29 cellular contexts compared by ENCODE assay signal in the genomic region with DNA sequence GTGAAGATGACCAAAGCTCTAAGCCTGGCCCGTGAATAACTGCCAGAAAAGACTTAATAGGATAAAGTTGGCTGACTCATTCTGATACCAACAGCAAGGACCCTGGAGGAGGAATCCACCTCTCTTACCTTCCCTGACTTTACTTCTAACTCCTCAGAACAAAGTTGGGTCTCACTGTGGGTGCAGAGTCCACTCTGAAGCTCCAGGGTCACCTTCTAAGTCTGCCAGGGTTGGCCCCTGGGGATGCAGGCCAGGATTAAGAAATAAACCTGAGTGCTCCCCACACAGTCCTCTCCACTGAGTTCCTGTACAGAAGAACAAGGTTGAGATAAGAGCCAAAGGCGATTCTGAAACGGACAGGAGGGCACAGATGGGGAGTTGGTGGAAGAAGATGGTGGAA. TPM values are rescaled to one million over a fixed set of nuclear protein-coding genes. Genes with fewer than 3 reads are reported as not detected.
"Had no signal": no experiment of that assay in that cellular context is flagged by ENCODE, and none has a peak within 500 bp of the region (broad histone marks: within the 10 kb centered on the region; RNA-seq: fewer than 3 reads in every experiment).

No MANE protein-coding gene starts in this region.

- DNase-seq: colonic mucosa; cortex of kidney; dorsolateral prefrontal cortex; effector CD4-positive, alpha-beta T cell; effector CD8-positive, alpha-beta T cell; effector memory CD4-positive, alpha-beta T cell; effector memory CD8-positive, alpha-beta T cell; endodermal cell; erythroblast; esophagus squamous epithelium; foreskin fibroblast; foreskin keratinocyte; gastrocnemius medialis; glutamatergic neuron; head of caudate nucleus; heart left ventricle; heart right ventricle had no signal

- ATAC-seq: effector memory CD8-positive, alpha-beta T cell; esophagus mucosa; foreskin keratinocyte; gastrocnemius medialis; gastroesophageal sphincter; heart left ventricle; heart right ventricle had no signal

- H3K4me3 ChIP-seq: colonic mucosa, dorsolateral prefrontal cortex, esophagus muscularis mucosa, esophagus squamous epithelium, gastrocnemius medialis, gastroesophageal sphincter, heart left ventricle, heart right ventricle had no signal

- H3K27ac ChIP-seq: colonic mucosa, dorsolateral prefrontal cortex, epithelial cell of prostate, esophagus muscularis mucosa, esophagus squamous epithelium, foreskin keratinocyte, gastrocnemius medialis, gastroesophageal sphincter, heart left ventricle, heart right ventricle had no signal

RNA-seq across cellular contexts. Expression of gene GPR26, which starts 54.4 kb away (rescaled TPM):
- total RNA-seq: chondrocyte, colonic mucosa, dermis blood vessel endothelial cell, dermis microvascular lymphatic vessel endothelial cell, endodermal cell, endothelial cell of umbilical vein, epithelial cell of proximal tubule, esophagus mucosa, esophagus muscularis mucosa, esophagus squamous epithelium, fibroblast of lung, fibroblast of villous mesenchyme, foreskin keratinocyte, gastrocnemius medialis, glomerular endothelial cell, heart left ventricle, heart right ventricle had no signal
